8 cellular contexts compared by ENCODE assay signal in the genomic region with DNA sequence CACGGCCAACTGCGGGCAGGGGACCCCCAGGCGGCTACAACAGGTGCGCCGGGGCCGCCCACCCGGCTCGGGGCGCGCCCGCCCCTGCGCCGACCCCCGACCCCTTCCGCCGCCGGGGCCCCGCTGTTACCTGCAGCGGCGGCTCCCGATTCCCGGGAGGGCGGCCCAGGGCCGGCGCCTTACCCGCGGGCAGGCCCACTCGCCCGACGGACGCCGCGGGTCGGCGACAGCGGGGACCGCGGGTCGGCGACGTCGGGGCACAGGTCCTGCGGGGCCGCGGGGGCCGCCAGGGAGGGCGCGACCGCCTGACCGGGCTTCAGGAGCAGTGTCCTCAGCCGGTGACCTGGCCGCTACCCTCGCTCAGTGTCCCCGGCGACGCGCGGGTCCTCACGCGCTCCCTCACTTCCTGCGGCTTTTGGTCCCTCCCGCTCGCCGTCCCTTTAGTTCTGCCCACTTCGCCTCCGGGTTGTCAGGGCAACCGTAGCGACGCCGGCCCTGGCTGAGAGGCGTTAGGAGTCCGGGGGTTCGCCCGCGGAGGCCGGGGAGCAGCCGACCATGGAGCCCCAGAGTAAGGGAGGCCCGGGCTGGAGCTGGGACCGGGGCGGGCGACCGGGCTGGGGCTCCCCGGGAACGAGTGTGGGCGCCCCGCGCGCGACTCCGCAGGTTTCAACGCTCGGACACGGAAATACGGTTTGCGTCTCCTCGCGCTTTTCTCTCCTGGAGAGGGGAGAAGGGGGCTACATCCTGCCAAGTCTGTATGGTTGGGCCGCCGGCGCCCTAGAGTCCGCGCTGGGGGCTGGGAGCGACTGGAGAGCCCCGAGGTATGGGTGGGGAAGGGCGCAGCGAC. TPM values are rescaled to one million over a fixed set of nuclear protein-coding genes. Genes with fewer than 3 reads are reported as not detected.
DNase-seq lines count a peak whose midpoint lies in the region; ATAC-seq and TF ChIP-seq lines count a peak whose summit lies in the region.
"Not testable (repeated sequence)": the region's sequence is repeated elsewhere in the genome, so short reads cannot be mapped to it uniquely, and the experiment has no call there.

A gene with protein sequence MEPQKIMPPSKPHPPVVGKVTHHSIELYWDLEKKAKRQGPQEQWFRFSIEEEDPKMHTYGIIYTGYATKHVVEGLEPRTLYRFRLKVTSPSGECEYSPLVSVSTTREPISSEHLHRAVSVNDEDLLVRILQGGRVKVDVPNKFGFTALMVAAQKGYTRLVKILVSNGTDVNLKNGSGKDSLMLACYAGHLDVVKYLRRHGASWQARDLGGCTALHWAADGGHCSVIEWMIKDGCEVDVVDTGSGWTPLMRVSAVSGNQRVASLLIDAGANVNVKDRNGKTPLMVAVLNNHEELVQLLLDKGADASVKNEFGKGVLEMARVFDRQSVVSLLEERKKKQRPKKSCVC (plus strand): TSS at position 477 of the 847 bp plus-strand sequence. CDS start 79 bp downstream, at position 556.

- not testable (repeated sequence) for H3K9me3 Mint-ChIP-seq in activated T-helper 17 cell treated with anti-CD3 and anti-CD28 coated beads, Interleukin-2, amount 50 U/mL, for 72 hours

- H3K4me1 Mint-ChIP-seq in activated T-helper 17 cell treated with anti-CD3 and anti-CD28 coated beads, Interleukin-2, amount 50 U/mL, for 72 hours: not testable (repeated sequence)

- H3K4me3 Mint-ChIP-seq in activated T-helper 17 cell treated with anti-CD3 and anti-CD28 coated beads, Interleukin-2, amount 50 U/mL, for 72 hours: peak within 1 kb of the TSS; percentile 94

- POLR2A ChIA-PET in RWPE1 (lab: Yijun Ruan, JAX; ENCODE audit: low non-redundant PET): not testable (repeated sequence)

- peak; percentile 31 for DNase-seq in DMS153 (lab: John Stamatoyannopoulos, UW)
- DNase-seq in HuH-7 (ENCODE audit: low spot score): peak; percentile 64
- DNase-seq in RWPE1 (ENCODE audit: low spot score): peak; percentile 56
- DNase-seq in fibroblast of mammary gland (ENCODE audit: low read depth): peak; percentile 82
- peak; percentile 94 for DNase-seq in myocyte (ENCODE audit: low read depth)
- DNase-seq in stimulated activated CD8-positive, alpha-beta memory T cell treated with anti-CD3 and anti-CD28 coated beads, Interleukin-4, amount 100 ng/mL, for 4 hours (ENCODE audit: low read depth in 2 of 2, low spot score in 1 of 2): peak; percentile 58 to 60

- TF ChIP-seq CTCF in RWPE1 (conservative IDR thresholded peaks at IDR 0.05; ENCODE audit: low read depth); fibroblast of mammary gland (conservative IDR thresholded peaks at IDR 0.05; ENCODE audit: control insufficient read depth, insufficient read depth, low read depth, low read length): not testable (repeated sequence)

- H3K4me3 ChIP-seq in fibroblast of mammary gland (ENCODE audit: control insufficient read depth, low read depth, low read length): peak within 1 kb of the TSS; percentile 72

- H3K27me3 Mint-ChIP-seq in activated T-helper 17 cell treated with anti-CD3 and anti-CD28 coated beads, Interleukin-2, amount 50 U/mL, for 72 hours: not testable (repeated sequence)

- CTCF ChIA-PET in RWPE1 (lab: Yijun Ruan, JAX): not testable (repeated sequence)

- peak within 1 kb of the TSS; percentile 94 for H3K27ac Mint-ChIP-seq in activated T-helper 17 cell treated with anti-CD3 and anti-CD28 coated beads, Interleukin-2, amount 50 U/mL, for 72 hours

- peak within 1 kb of the TSS; percentile 71 for H3K27ac ChIP-seq in RWPE1

- peak; percentile 89 for ATAC-seq in GM21619 (IDR thresholded peaks at IDR 0.05; ENCODE audit: unreplicated experiment)
- peak; percentile 85 for ATAC-seq in activated T-helper 17 cell treated with anti-CD3 and anti-CD28 coated beads, Interleukin-2, amount 50 U/mL, for 72 hours (replicated peaks)

- peaks cover 20% of the 10 kb centered on the region for H3K36me3 Mint-ChIP-seq in activated T-helper 17 cell treated with anti-CD3 and anti-CD28 coated beads, Interleukin-2, amount 50 U/mL, for 72 hours (ENCODE audit: low read depth)

RNA-seq across cellular contexts. Expression of the gene that starts here (rescaled TPM):
- total RNA-seq in activated T-helper 17 cell treated with anti-CD3 and anti-CD28 coated beads, Interleukin-2, amount 50 U/mL, for 72 hours: 1 to 10 TPM; 1.2 to 4.7 TPM
- total RNA-seq in myocyte: 1.4 and 2.5 TPM in 2 replicates
- polyA plus RNA-seq in myocyte (2012): 4.4 TPM

Comparison
In these comparisons a context has a peak if more than half of its experiments do, and no peak if none do; other contexts are left out.
1. Peak in every context shown above with its lines: DNase-seq, ATAC-seq, H3K4me3 ChIP-seq and H3K27ac ChIP-seq.
2. DNase-seq: peak in every context shown above with its lines; median percentile 94 in myocyte; 82 in fibroblast of mammary gland; 64 in HuH-7; 59 in stimulated activated CD8-positive, alpha-beta memory T cell treated with anti-CD3 and anti-CD28 coated beads, Interleukin-4, amount 100 ng/mL, for 4 hours; 56 in RWPE1; 31 in DMS153.